22 cellular contexts compared by ENCODE assay signal in the genomic region with DNA sequence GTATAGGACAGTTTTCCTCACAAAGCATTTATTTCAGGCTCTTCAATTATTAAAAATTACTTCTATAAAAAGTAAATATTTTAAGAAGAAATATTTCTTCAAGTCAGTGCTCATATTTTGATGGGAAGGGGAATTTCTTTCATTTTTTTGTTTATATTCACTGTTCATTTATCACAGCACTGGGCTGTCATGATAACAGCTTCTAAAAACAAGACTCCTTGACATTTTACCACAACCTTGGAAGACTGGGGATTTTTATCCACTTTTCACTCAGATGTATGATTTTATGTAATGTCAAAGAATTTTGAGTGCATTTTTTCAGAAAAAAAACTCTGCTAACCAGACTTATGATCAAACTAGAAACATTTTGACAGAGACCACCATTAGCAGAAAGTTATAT.
DNase-seq lines count a peak whose midpoint lies in the region; ATAC-seq, FAIRE-seq and TF ChIP-seq lines count a peak whose summit lies in the region.
"Had no signal": no experiment of that assay in that cellular context is flagged by ENCODE, and none has a peak within 500 bp of the region (broad histone marks: within the 10 kb centered on the region; RNA-seq: fewer than 3 reads in every experiment).

No MANE protein-coding gene starts in this region.

- DNase-seq in GM23338 (ENCODE audit: low spot score) = no peak
- DNase-seq in K562 (ENCODE audit: extremely low read depth in 1 of 4, low spot score in 3 of 4) = no peak
- DNase-seq in omental fat pad (ENCODE audit: low spot score) = no peak
- DNase-seq in NCI-H82 (lab: John Stamatoyannopoulos, UW) = no peak
- DNase-seq in stimulated activated CD8-positive, alpha-beta memory T cell treated with anti-CD3 and anti-CD28 coated beads, Interleukin-4, amount 100 ng/mL, for 48 hours = no peak
- no peak for DNase-seq in LoVo (ENCODE audit: low spot score)
- DNase-seq: 8988T; Caco-2; CD4-positive, alpha-beta memory T cell; DMS 273 treated with DMSO at 0.1 percent for 48 hours; DMS79 treated with DMSO at 0.1 percent for 48 hours; Karpas-422; NCI-H187; NCI-H2107; NCI-H510A; SJCRH30 had no signal

- CTCF ChIA-PET in K562 (lab: Yijun Ruan, JAX; ENCODE audit: low intra/inter-chr PET ratio) = no interaction called here

- H3K36me3 ChIP-seq in GM23338 (ENCODE audit: insufficient read depth) (no peaks in the 10 kb centered on the region), K562 (ENCODE audit: control insufficient read depth, insufficient read depth, low read length) (no peaks in the 10 kb centered on the region)
- H3K36me3 ChIP-seq: BLaER1 treated with 17β-estradiol and CSF1 and Interleukin-3, amounts not matched to agents 10 nM and 100 nM; SJCRH30 had no signal

- FAIRE-seq in K562 (lab: Jason Lieb, UNC) = no peak
- FAIRE-seq: GM12891, H1, HTR-8/SVneo, RCC 7860 had no signal

- H4K20me1 ChIP-seq in GM23338 (replicated peaks; ENCODE audit: insufficient read depth) (no peaks in the 10 kb centered on the region), K562 (replicated peaks; ENCODE audit: control insufficient read depth, insufficient read depth, low read length) (no peaks in the 10 kb centered on the region)
- H4K20me1 ChIP-seq: BLaER1 treated with 17β-estradiol and CSF1 and Interleukin-3, amounts not matched to agents 10 nM and 100 nM had no signal

- no peak overlapping the region for H2AFZ ChIP-seq in GM23338
- no peak overlapping the region for H2AFZ ChIP-seq in K562 (ENCODE audit: low read depth, low read length)

- H3K9me2 ChIP-seq in GM23338 (ENCODE audit: insufficient read depth) = no peaks in the 10 kb centered on the region

- H3K27ac ChIP-seq in GM23338 (ENCODE audit: low read depth) = no peak overlapping the region
- no peak overlapping the region for H3K27ac ChIP-seq in K562 (ENCODE audit: extremely low read depth, low read depth, low read length)
- H3K27ac ChIP-seq: BLaER1 treated with 17β-estradiol and CSF1 and Interleukin-3, amounts not matched to agents 10 nM and 100 nM; SJCRH30 had no signal

- in situ Hi-C loops in K562 (cut with MboI) = no loop called here

- no peak overlapping the region for H3K27ac Mint-ChIP-seq in GM23338
- H3K27ac Mint-ChIP-seq: CD4-positive, alpha-beta memory T cell had no signal

- peaks cover 61% of the 10 kb centered on the region for H3K4me1 ChIP-seq in GM23338 (ENCODE audit: insufficient read depth)
- no peaks in the 10 kb centered on the region for H3K4me1 ChIP-seq in K562 (replicated peaks in 1 of 2; ENCODE audit: control insufficient read depth in 2 of 2, insufficient read depth in 2 of 2, low read length in 2 of 2)
- H3K4me1 ChIP-seq: SJCRH30 had no signal

- TF ChIP-seq RAD21 in K562 (CRISPR knock-in tag; conservative IDR thresholded peaks at IDR 0.05 in 1 of 2, IDR thresholded peaks at IDR 0.05 in 1 of 2) = no peak

- intact Hi-C loops in K562 (cut with micrococcal nuclease) = no loop called here

- ATAC-seq in GM23338 = no peak
- no peak for ATAC-seq in SK-N-SH treated with all-trans-retinoic acid at 6 μM for 48 hours
- no peak for ATAC-seq in K562
- peak; percentile 71 for ATAC-seq in omental fat pad (ENCODE audit: low FRiP score)

- H3K27me3 ChIP-seq in GM23338 (ENCODE audit: insufficient read depth) (no peaks in the 10 kb centered on the region), K562 (ENCODE audit: control insufficient read depth in 2 of 2, insufficient read depth in 2 of 2, low read length in 2 of 2) (no peaks in the 10 kb centered on the region; a peak in 1 of 5 replicates)
- H3K27me3 ChIP-seq: BLaER1 treated with 17β-estradiol and CSF1 and Interleukin-3, amounts not matched to agents 10 nM and 100 nM; SJCRH30 had no signal

- H3K36me3 Mint-ChIP-seq in GM23338 (ENCODE audit: low read depth) = no peaks in the 10 kb centered on the region
- H3K36me3 Mint-ChIP-seq: CD4-positive, alpha-beta memory T cell had no signal

- TF ChIP-seq EP300 in K562 (IDR thresholded peaks at IDR 0.05; ENCODE audit: low read length) = no peak

- no peaks in the 10 kb centered on the region for H3K9me1 ChIP-seq in K562 (ENCODE audit: control insufficient read depth, insufficient read depth, low read length)

- POLR2A ChIA-PET in K562 (lab: Yijun Ruan, JAX) = interaction anchor here (0.7 to 1.5 kb wide), 3 partner anchors 9 to 245 kb away, joined by 3 to 4 read pairs (median 3); no protein-coding TSS in a partner anchor

- H3K4me3 Mint-ChIP-seq in GM23338 = no peak overlapping the region
- H3K4me3 Mint-ChIP-seq: CD4-positive, alpha-beta memory T cell had no signal

- no peaks in the 10 kb centered on the region for H3K9me3 ChIP-seq in K562 (replicated peaks; ENCODE audit: control insufficient read depth, insufficient read depth, low read depth, low read length)
- H3K9me3 ChIP-seq: BLaER1 treated with 17β-estradiol and CSF1 and Interleukin-3, amounts not matched to agents 10 nM and 100 nM; Caco-2; SJCRH30 had no signal

- no TSS peak for BruUV-seq in K562 (replicated peaks; lab: Mats Ljungman, UMichigan)

- H3K9me3 Mint-ChIP-seq in GM23338 = no peaks in the 10 kb centered on the region
- H3K9me3 Mint-ChIP-seq: CD4-positive, alpha-beta memory T cell had no signal

- no peak for TF ChIP-seq CTCF in GM23338 (conservative IDR thresholded peaks at IDR 0.05; ENCODE audit: low read depth in 2 of 2)
- TF ChIP-seq CTCF in K562 (IDR thresholded peaks at IDR 0.05 in 2 of 3, conservative IDR thresholded peaks at IDR 0.05 in 1 of 3; ENCODE audit: insufficient read depth in 2 of 3, low read depth in 1 of 3, low read length in 3 of 3) = no peak
- TF ChIP-seq CTCF in omental fat pad (IDR thresholded peaks at IDR 0.05) = no peak

- H3F3A ChIP-seq in GM23338 (replicated peaks; ENCODE audit: low read depth) = no peaks in the 10 kb centered on the region

- peaks cover 47% of the 10 kb centered on the region for H3K4me1 Mint-ChIP-seq in GM23338

- no peak for TF ChIP-seq POLR2A in K562 (conservative IDR thresholded peaks at IDR 0.05)

- H3K4me3 ChIP-seq in GM23338 (no peak overlapping the region), K562 (no peak overlapping the region)
- H3K4me3 ChIP-seq: BLaER1 treated with 17β-estradiol and CSF1 and Interleukin-3, amounts not matched to agents 10 nM and 100 nM; SJCRH30 had no signal

- H3K4me2 ChIP-seq in GM23338 (peak overlapping the region; percentile 10; the same call in 1 of the 2 replicates), K562 (ENCODE audit: insufficient read depth, low read length) (no peak overlapping the region)
- H3K4me2 ChIP-seq: BLaER1 treated with 17β-estradiol and CSF1 and Interleukin-3, amounts not matched to agents 10 nM and 100 nM had no signal

- no peak overlapping the region for H3K9ac ChIP-seq in K562 (ENCODE audit: insufficient read depth in 1 of 2, low read depth in 2 of 2, low read length in 2 of 2)
- H3K9ac ChIP-seq: BLaER1 treated with 17β-estradiol and CSF1 and Interleukin-3, amounts not matched to agents 10 nM and 100 nM had no signal

- H3K79me2 ChIP-seq in GM23338 (replicated peaks; ENCODE audit: insufficient read depth) (no peaks in the 10 kb centered on the region), K562 (ENCODE audit: control insufficient read depth, insufficient read depth, low read length) (no peaks in the 10 kb centered on the region)

- peaks cover 5% of the 10 kb centered on the region for H3K27me3 Mint-ChIP-seq in GM23338 (ENCODE audit: insufficient read depth, low read depth, poor library complexity)

TF ChIP-seq in GM23338, 12 proteins besides CTCF, POLR2A, EP300 and RAD21 (continues in another document):
- no peak for TF ChIP-seq ZNF331 (CRISPR knock-in tag; IDR thresholded peaks at IDR 0.05; ENCODE audit: low read depth)
- no peak for TF ChIP-seq POLR2AphosphoS5 (IDR thresholded peaks at IDR 0.05; ENCODE audit: low read depth)
- TF ChIP-seq EZH2phosphoT487 (IDR thresholded peaks at IDR 0.05; ENCODE audit: unreplicated experiment) = no peak

TF ChIP-seq in K562, 482 proteins besides CTCF, POLR2A, EP300 and RAD21 (continues in another document):
- TF ChIP-seq, protein P1, sequence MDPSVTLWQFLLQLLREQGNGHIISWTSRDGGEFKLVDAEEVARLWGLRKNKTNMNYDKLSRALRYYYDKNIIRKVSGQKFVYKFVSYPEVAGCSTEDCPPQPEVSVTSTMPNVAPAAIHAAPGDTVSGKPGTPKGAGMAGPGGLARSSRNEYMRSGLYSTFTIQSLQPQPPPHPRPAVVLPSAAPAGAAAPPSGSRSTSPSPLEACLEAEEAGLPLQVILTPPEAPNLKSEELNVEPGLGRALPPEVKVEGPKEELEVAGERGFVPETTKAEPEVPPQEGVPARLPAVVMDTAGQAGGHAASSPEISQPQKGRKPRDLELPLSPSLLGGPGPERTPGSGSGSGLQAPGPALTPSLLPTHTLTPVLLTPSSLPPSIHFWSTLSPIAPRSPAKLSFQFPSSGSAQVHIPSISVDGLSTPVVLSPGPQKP (CRISPR knock-in tag; IDR thresholded peaks at IDR 0.05) = no peak
- TF ChIP-seq, protein P2, sequence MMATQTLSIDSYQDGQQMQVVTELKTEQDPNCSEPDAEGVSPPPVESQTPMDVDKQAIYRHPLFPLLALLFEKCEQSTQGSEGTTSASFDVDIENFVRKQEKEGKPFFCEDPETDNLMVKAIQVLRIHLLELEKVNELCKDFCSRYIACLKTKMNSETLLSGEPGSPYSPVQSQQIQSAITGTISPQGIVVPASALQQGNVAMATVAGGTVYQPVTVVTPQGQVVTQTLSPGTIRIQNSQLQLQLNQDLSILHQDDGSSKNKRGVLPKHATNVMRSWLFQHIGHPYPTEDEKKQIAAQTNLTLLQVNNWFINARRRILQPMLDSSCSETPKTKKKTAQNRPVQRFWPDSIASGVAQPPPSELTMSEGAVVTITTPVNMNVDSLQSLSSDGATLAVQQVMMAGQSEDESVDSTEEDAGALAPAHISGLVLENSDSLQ (IDR thresholded peaks at IDR 0.05) = peak; percentile 39; the same call in 1 of the 2 replicates
- TF ChIP-seq TCF3 (CRISPR knock-in tag; IDR thresholded peaks at IDR 0.05) (peak; percentile 54), MEIS2 (IDR thresholded peaks at IDR 0.05; ENCODE audit: partially characterized antibody) (peak; percentile 78), ARID1B (IDR thresholded peaks at IDR 0.05) (0 out of 2 replicates have a peak, but pooled peaks have one; percentile 27), PPARD (CRISPR knock-in tag; IDR thresholded peaks at IDR 0.05) (no peak), ZNF316 (IDR thresholded peaks at IDR 0.05) (no peak)
